ENCODE assay signal across 1 cellular context in genomic region chr17:55433629-55434422, GRCh38.
TF ChIP-seq lines count a peak whose summit lies in the region.

No MANE protein-coding gene starts in this region.

TF ChIP-seq in HepG2, 621 proteins besides CTCF, POLR2A, EP300 and RAD21 (continued from another document and continues in another):
- TF ChIP-seq ZNF124 (CRISPR knock-in tag; IDR thresholded peaks at IDR 0.05) = peak; percentile 73; the same call in 1 of the 2 replicates
- peak; percentile 56; the same call in 1 of the 2 replicates for TF ChIP-seq REPIN1 (CRISPR knock-in tag; IDR thresholded peaks at IDR 0.05; ENCODE audit: borderline replicate concordance, low read depth)
- no peak for TF ChIP-seq ZNF790 (CRISPR knock-in tag; IDR thresholded peaks at IDR 0.05; ENCODE audit: borderline replicate concordance)
- peak; percentile 51 for TF ChIP-seq MED8 (CRISPR knock-in tag; IDR thresholded peaks at IDR 0.05; ENCODE audit: insufficient replicate concordance)
- peak; percentile 74 for TF ChIP-seq FOSL2 (CRISPR knock-in tag; IDR thresholded peaks at IDR 0.05)
- TF ChIP-seq TSC22D2 (CRISPR knock-in tag; IDR thresholded peaks at IDR 0.05; ENCODE audit: borderline replicate concordance) = 0 out of 2 replicates have a peak, but pooled peaks have one; percentile 39
- TF ChIP-seq, protein P1, sequence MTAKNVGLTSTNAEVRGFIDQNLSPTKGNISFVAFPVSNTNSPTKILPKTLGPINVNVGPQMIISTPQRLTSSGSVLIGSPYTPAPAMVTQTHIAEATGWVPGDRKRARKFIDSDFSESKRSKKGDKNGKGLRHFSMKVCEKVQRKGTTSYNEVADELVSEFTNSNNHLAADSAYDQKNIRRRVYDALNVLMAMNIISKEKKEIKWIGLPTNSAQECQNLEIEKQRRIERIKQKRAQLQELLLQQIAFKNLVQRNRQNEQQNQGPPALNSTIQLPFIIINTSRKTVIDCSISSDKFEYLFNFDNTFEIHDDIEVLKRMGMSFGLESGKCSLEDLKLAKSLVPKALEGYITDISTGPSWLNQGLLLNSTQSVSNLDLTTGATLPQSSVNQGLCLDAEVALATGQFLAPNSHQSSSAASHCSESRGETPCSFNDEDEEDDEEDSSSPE (CRISPR knock-in tag; IDR thresholded peaks at IDR 0.05) = no peak
- no peak for TF ChIP-seq PRDM4 (CRISPR knock-in tag; IDR thresholded peaks at IDR 0.05; ENCODE audit: borderline replicate concordance)
- TF ChIP-seq ZNF24 (IDR thresholded peaks at IDR 0.05) = no peak
- TF ChIP-seq ZNF350 (CRISPR knock-in tag; IDR thresholded peaks at IDR 0.05; ENCODE audit: borderline replicate concordance, low read depth) = no peak
- TF ChIP-seq NFE2 (CRISPR knock-in tag; IDR thresholded peaks at IDR 0.05) = no peak
- TF ChIP-seq REXO4 (CRISPR knock-in tag; IDR thresholded peaks at IDR 0.05; ENCODE audit: borderline replicate concordance) = no peak
- no peak for TF ChIP-seq ATF7 (IDR thresholded peaks at IDR 0.05)
- no peak for TF ChIP-seq ATF7 (CRISPR knock-in tag; IDR thresholded peaks at IDR 0.05)
- TF ChIP-seq ZNF724P (CRISPR knock-in tag; IDR thresholded peaks at IDR 0.05; ENCODE audit: borderline replicate concordance) = no peak
- no peak for TF ChIP-seq NR0B2 (CRISPR knock-in tag; IDR thresholded peaks at IDR 0.05)
- TF ChIP-seq, protein P2, sequence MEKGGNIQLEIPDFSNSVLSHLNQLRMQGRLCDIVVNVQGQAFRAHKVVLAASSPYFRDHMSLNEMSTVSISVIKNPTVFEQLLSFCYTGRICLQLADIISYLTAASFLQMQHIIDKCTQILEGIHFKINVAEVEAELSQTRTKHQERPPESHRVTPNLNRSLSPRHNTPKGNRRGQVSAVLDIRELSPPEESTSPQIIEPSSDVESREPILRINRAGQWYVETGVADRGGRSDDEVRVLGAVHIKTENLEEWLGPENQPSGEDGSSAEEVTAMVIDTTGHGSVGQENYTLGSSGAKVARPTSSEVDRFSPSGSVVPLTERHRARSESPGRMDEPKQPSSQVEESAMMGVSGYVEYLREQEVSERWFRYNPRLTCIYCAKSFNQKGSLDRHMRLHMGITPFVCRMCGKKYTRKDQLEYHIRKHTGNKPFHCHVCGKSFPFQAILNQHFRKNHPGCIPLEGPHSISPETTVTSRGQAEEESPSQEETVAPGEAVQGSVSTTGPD (CRISPR knock-in tag; IDR thresholded peaks at IDR 0.05) = 0 out of 2 replicates have a peak, but pooled peaks have one; percentile 16
- no peak for TF ChIP-seq TAF15 (IDR thresholded peaks at IDR 0.05; ENCODE audit: low read depth, low read length, poor library complexity, severe bottlenecking)
- TF ChIP-seq IRX3 (CRISPR knock-in tag; IDR thresholded peaks at IDR 0.05; ENCODE audit: borderline replicate concordance, low read depth) = no peak
- TF ChIP-seq ZNF207 (IDR thresholded peaks at IDR 0.05; ENCODE audit: borderline replicate concordance) = no peak
- no peak for TF ChIP-seq IRF9 (CRISPR knock-in tag; IDR thresholded peaks at IDR 0.05; ENCODE audit: borderline replicate concordance)
- peak; percentile 76; the same call in 1 of the 2 replicates for TF ChIP-seq ZNF510 (CRISPR knock-in tag; IDR thresholded peaks at IDR 0.05; ENCODE audit: low read depth)
- TF ChIP-seq, protein P3, sequence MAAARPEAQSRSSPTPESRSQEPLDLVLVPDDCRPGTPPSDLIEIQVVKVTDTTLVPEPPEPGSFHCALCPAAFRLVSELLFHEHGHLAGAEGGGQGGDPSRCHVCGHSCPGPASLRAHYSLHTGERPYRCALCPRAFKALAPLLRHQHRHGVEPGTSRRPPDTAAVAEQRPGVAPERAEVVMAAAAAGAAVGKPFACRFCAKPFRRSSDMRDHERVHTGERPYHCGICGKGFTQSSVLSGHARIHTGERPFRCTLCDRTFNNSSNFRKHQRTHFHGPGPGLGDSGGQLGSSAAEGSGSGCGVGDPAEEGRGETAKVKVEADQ (CRISPR knock-in tag; IDR thresholded peaks at IDR 0.05; ENCODE audit: borderline replicate concordance) = no peak
- TF ChIP-seq REST (IDR thresholded peaks at IDR 0.05; ENCODE audit: borderline replicate concordance in 1 of 2, low read depth in 1 of 2, low read length in 2 of 2) = peak in 1 of 2 experiments; percentile 53; a peak in 1 of 4 replicates
- no peak for TF ChIP-seq ZNF552 (CRISPR knock-in tag; IDR thresholded peaks at IDR 0.05; ENCODE audit: borderline replicate concordance)
- no peak for TF ChIP-seq TAF1 (CRISPR knock-in tag; IDR thresholded peaks at IDR 0.05)
- peak; percentile 92 for TF ChIP-seq ZBTB43 (CRISPR knock-in tag; conservative IDR thresholded peaks at IDR 0.05)
- TF ChIP-seq ZNF614 (CRISPR knock-in tag; IDR thresholded peaks at IDR 0.05; ENCODE audit: borderline replicate concordance) = peak; percentile 75
- no peak; the same call in 1 of the 2 replicates for TF ChIP-seq KDM4B (CRISPR knock-in tag; IDR thresholded peaks at IDR 0.05)
- no peak for TF ChIP-seq ZNF256 (CRISPR knock-in tag; conservative IDR thresholded peaks at IDR 0.05)
- peak; percentile 6; the same call in 1 of the 2 replicates for TF ChIP-seq ZNF292 (CRISPR knock-in tag; IDR thresholded peaks at IDR 0.05; ENCODE audit: borderline replicate concordance, low read depth)
- TF ChIP-seq REL (CRISPR knock-in tag; conservative IDR thresholded peaks at IDR 0.05) = no peak
- TF ChIP-seq SUZ12 (IDR thresholded peaks at IDR 0.05; ENCODE audit: low read depth, low read length) = no peak
- TF ChIP-seq KMT2A (CRISPR knock-in tag; IDR thresholded peaks at IDR 0.05) = peak; percentile 28; the same call in 1 of the 2 replicates
- TF ChIP-seq DNMT3B (CRISPR knock-in tag; conservative IDR thresholded peaks at IDR 0.05) = no peak
- TF ChIP-seq ZNF605 (CRISPR knock-in tag; IDR thresholded peaks at IDR 0.05) = peak; percentile 65; the same call in 1 of the 2 replicates
- TF ChIP-seq, protein P4, sequence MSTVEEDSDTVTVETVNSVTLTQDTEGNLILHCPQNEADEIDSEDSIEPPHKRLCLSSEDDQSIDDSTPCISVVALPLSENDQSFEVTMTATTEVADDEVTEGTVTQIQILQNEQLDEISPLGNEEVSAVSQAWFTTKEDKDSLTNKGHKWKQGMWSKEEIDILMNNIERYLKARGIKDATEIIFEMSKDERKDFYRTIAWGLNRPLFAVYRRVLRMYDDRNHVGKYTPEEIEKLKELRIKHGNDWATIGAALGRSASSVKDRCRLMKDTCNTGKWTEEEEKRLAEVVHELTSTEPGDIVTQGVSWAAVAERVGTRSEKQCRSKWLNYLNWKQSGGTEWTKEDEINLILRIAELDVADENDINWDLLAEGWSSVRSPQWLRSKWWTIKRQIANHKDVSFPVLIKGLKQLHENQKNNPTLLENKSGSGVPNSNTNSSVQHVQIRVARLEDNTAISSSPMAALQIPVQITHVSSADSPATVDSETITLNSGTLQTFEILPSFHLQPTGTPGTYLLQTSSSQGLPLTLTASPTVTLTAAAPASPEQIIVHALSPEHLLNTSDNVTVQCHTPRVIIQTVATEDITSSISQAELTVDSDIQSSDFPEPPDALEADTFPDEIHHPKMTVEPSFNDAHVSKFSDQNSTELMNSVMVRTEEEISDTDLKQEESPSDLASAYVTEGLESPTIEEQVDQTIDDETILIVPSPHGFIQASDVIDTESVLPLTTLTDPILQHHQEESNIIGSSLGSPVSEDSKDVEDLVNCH (CRISPR knock-in tag; IDR thresholded peaks at IDR 0.05) = no peak
- TF ChIP-seq DPF2 (CRISPR knock-in tag; IDR thresholded peaks at IDR 0.05; ENCODE audit: borderline replicate concordance, low read depth) = peak; percentile 79
- TF ChIP-seq ZNF431 (CRISPR knock-in tag; IDR thresholded peaks at IDR 0.05; ENCODE audit: borderline replicate concordance, low read depth) = no peak
- TF ChIP-seq, protein P5, sequence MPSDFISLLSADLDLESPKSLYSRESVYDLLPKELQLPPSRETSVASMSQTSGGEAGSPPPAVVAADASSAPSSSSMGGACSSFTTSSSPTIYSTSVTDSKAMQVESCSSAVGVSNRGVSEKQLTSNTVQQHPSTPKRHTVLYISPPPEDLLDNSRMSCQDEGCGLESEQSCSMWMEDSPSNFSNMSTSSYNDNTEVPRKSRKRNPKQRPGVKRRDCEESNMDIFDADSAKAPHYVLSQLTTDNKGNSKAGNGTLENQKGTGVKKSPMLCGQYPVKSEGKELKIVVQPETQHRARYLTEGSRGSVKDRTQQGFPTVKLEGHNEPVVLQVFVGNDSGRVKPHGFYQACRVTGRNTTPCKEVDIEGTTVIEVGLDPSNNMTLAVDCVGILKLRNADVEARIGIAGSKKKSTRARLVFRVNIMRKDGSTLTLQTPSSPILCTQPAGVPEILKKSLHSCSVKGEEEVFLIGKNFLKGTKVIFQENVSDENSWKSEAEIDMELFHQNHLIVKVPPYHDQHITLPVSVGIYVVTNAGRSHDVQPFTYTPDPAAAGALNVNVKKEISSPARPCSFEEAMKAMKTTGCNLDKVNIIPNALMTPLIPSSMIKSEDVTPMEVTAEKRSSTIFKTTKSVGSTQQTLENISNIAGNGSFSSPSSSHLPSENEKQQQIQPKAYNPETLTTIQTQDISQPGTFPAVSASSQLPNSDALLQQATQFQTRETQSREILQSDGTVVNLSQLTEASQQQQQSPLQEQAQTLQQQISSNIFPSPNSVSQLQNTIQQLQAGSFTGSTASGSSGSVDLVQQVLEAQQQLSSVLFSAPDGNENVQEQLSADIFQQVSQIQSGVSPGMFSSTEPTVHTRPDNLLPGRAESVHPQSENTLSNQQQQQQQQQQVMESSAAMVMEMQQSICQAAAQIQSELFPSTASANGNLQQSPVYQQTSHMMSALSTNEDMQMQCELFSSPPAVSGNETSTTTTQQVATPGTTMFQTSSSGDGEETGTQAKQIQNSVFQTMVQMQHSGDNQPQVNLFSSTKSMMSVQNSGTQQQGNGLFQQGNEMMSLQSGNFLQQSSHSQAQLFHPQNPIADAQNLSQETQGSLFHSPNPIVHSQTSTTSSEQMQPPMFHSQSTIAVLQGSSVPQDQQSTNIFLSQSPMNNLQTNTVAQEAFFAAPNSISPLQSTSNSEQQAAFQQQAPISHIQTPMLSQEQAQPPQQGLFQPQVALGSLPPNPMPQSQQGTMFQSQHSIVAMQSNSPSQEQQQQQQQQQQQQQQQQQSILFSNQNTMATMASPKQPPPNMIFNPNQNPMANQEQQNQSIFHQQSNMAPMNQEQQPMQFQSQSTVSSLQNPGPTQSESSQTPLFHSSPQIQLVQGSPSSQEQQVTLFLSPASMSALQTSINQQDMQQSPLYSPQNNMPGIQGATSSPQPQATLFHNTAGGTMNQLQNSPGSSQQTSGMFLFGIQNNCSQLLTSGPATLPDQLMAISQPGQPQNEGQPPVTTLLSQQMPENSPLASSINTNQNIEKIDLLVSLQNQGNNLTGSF (CRISPR knock-in tag; IDR thresholded peaks at IDR 0.05) = no peak
- 0 out of 2 replicates have a peak, but pooled peaks have one; percentile 28 for TF ChIP-seq ZNF761 (CRISPR knock-in tag; conservative IDR thresholded peaks at IDR 0.05)
